14 cellular contexts compared by ENCODE assay signal in genomic region chr3:62184559-62184958, GRCh38.
DNase-seq lines count a peak whose midpoint lies in the region; ATAC-seq, FAIRE-seq and TF ChIP-seq lines count a peak whose summit lies in the region.
"Had no signal": no experiment of that assay in that cellular context is flagged by ENCODE, and none has a peak within 500 bp of the region (broad histone marks: within the 10 kb centered on the region; RNA-seq: fewer than 3 reads in every experiment).

No MANE protein-coding gene starts in this region.

- TF ChIP-seq POLR2A in suprapubic skin (IDR thresholded peaks at IDR 0.05) (no peak), uterus (IDR thresholded peaks at IDR 0.05) (no peak)

- H4K20me1 ChIP-seq in GM23338 (replicated peaks; ENCODE audit: insufficient read depth) (no peaks in the 10 kb centered on the region; the same call in 1 of the 2 replicates), Loucy (ENCODE audit: insufficient read depth, low read length, poor library complexity, severe bottlenecking) (no peaks in the 10 kb centered on the region)

- no peak for TF ChIP-seq EP300 in suprapubic skin (IDR thresholded peaks at IDR 0.05)

- H3K27me3 Mint-ChIP-seq in GM23338 (ENCODE audit: insufficient read depth, low read depth, poor library complexity) (peaks cover 5% of the 10 kb centered on the region), nephron progenitor cell (ENCODE audit: low read depth, poor library complexity) (no peaks in the 10 kb centered on the region)

- H2AFZ ChIP-seq in GM23338 (no peak overlapping the region), Loucy (ENCODE audit: low read length) (no peak overlapping the region)
- H2AFZ ChIP-seq: PC-9 had no signal

- H3K9me3 Mint-ChIP-seq in GM23338 (no peaks in the 10 kb centered on the region), nephron progenitor cell (no peaks in the 10 kb centered on the region)
- H3K9me3 Mint-ChIP-seq: CD8-positive, alpha-beta T cell; natural killer cell treated with Interleukin-12 subunit alpha and Interleukin-12 subunit beta and Interleukin-15 and Interleukin-18, amount 100 ng/mL, for 72 hours had no signal

- no peak overlapping the region for H3K27ac Mint-ChIP-seq in GM23338
- H3K27ac Mint-ChIP-seq in nephron progenitor cell: no peak overlapping the region
- H3K27ac Mint-ChIP-seq: CD8-positive, alpha-beta T cell; T-helper 17 cell had no signal

- H3K4me3 Mint-ChIP-seq in GM23338 (no peak overlapping the region), nephron progenitor cell (no peak overlapping the region)
- H3K4me3 Mint-ChIP-seq: CD8-positive, alpha-beta T cell; natural killer cell treated with Interleukin-12 subunit alpha and Interleukin-12 subunit beta and Interleukin-15 and Interleukin-18, amount 100 ng/mL, for 72 hours; T-helper 17 cell had no signal

- H3K27me3 ChIP-seq in GM23338 (ENCODE audit: insufficient read depth) (no peaks in the 10 kb centered on the region), Loucy (ENCODE audit: insufficient read depth, low read length, poor library complexity, severe bottlenecking) (no peaks in the 10 kb centered on the region), dorsolateral prefrontal cortex (no peaks in the 10 kb centered on the region), suprapubic skin (no peaks in the 10 kb centered on the region), uterus (no peaks in the 10 kb centered on the region)

- peaks cover 26% of the 10 kb centered on the region for H3K4me1 Mint-ChIP-seq in GM23338
- peaks cover 37% of the 10 kb centered on the region for H3K4me1 Mint-ChIP-seq in nephron progenitor cell

- WGBS in suprapubic skin: 70% methylated on average over 7 of the region's 7 CpGs

- no peaks in the 10 kb centered on the region for H3K36me3 ChIP-seq in GM23338 (ENCODE audit: insufficient read depth)
- no peaks in the 10 kb centered on the region for H3K36me3 ChIP-seq in Loucy (ENCODE audit: insufficient read depth, low read length)
- H3K36me3 ChIP-seq in suprapubic skin: no peaks in the 10 kb centered on the region
- no peaks in the 10 kb centered on the region for H3K36me3 ChIP-seq in uterus

- peak in 1 of 2 experiments; percentile 19; a peak in 1 of 4 replicates for TF ChIP-seq CTCF in GM23338 (conservative IDR thresholded peaks at IDR 0.05; ENCODE audit: low read depth in 2 of 2)
- 0 out of 2 replicates have a peak, but pooled peaks have one; percentile 18 for TF ChIP-seq CTCF in Loucy (conservative IDR thresholded peaks at IDR 0.05; ENCODE audit: low read length)
- TF ChIP-seq CTCF in dorsolateral prefrontal cortex (IDR thresholded peaks at IDR 0.05 in 54 of 56, conservative IDR thresholded peaks at IDR 0.05 in 2 of 56; ENCODE audit: low read depth in 1 of 56, partially characterized antibody in 56 of 56): no peak
- no peak for TF ChIP-seq CTCF in nephron progenitor cell (IDR thresholded peaks at IDR 0.05)
- TF ChIP-seq CTCF in suprapubic skin (IDR thresholded peaks at IDR 0.05): no peak
- no peak for TF ChIP-seq CTCF in uterus (IDR thresholded peaks at IDR 0.05)

- peaks cover 6% of the 10 kb centered on the region; the same call in 1 of the 2 replicates for H3F3A ChIP-seq in GM23338 (replicated peaks; ENCODE audit: low read depth)
- no peaks in the 10 kb centered on the region for H3F3A ChIP-seq in Loucy (ENCODE audit: low read depth)

- ATAC-seq in GM23338 (peak; percentile 10; the same call in 1 of the 3 replicates), HG03039 (IDR thresholded peaks at IDR 0.05; ENCODE audit: unreplicated experiment) (no peak)
- ATAC-seq: CD8-positive, alpha-beta T cell; T-helper 17 cell had no signal

- no peak overlapping the region for H3K9ac ChIP-seq in Loucy (ENCODE audit: low read depth, low read length, poor library complexity, severe bottlenecking)

- no peak overlapping the region for H3K4me3 ChIP-seq in GM23338
- no peak overlapping the region for H3K4me3 ChIP-seq in Loucy (ENCODE audit: low read length, poor library complexity, severe bottlenecking)
- H3K4me3 ChIP-seq in dorsolateral prefrontal cortex: no peak overlapping the region
- H3K4me3 ChIP-seq in suprapubic skin: no peak overlapping the region
- no peak overlapping the region for H3K4me3 ChIP-seq in uterus
- H3K4me3 ChIP-seq: PC-9, smooth muscle cell had no signal

- peaks cover 25% of the 10 kb centered on the region for H3K36me3 Mint-ChIP-seq in GM23338 (ENCODE audit: low read depth)
- peaks cover 42% of the 10 kb centered on the region for H3K36me3 Mint-ChIP-seq in nephron progenitor cell (ENCODE audit: low read depth)
- H3K36me3 Mint-ChIP-seq: CD8-positive, alpha-beta T cell; natural killer cell treated with Interleukin-12 subunit alpha and Interleukin-12 subunit beta and Interleukin-15 and Interleukin-18, amount 100 ng/mL, for 72 hours had no signal

- H3K9me3 ChIP-seq in Loucy (ENCODE audit: insufficient read depth, low read depth, low read length) (no peaks in the 10 kb centered on the region), suprapubic skin (no peaks in the 10 kb centered on the region), uterus (no peaks in the 10 kb centered on the region)

- H3K9me2 ChIP-seq in GM23338 (ENCODE audit: insufficient read depth) (no peaks in the 10 kb centered on the region), Loucy (replicated peaks; ENCODE audit: low read depth, low read length) (no peaks in the 10 kb centered on the region)

- FAIRE-seq in GM19239 (lab: Jason Lieb, UNC): no peak

- H3K4me1 ChIP-seq in GM23338 (ENCODE audit: insufficient read depth): peaks cover 14% of the 10 kb centered on the region; the same call in 1 of the 2 replicates
- H3K4me1 ChIP-seq in Loucy (ENCODE audit: insufficient read depth, low read length, poor library complexity, severe bottlenecking): no peaks in the 10 kb centered on the region
- H3K4me1 ChIP-seq in suprapubic skin: peaks cover 17% of the 10 kb centered on the region
- H3K4me1 ChIP-seq in uterus: no peaks in the 10 kb centered on the region

- H3K27ac ChIP-seq in GM23338 (ENCODE audit: low read depth) (no peak overlapping the region), dorsolateral prefrontal cortex (peak overlapping the region in 16 of 59 donors; percentile 2 to 45 (median 18)), suprapubic skin (no peak overlapping the region), uterus (no peak overlapping the region)
- H3K27ac ChIP-seq: PC-9 had no signal

- DNase-seq in GM23338 (ENCODE audit: low spot score): peak; percentile 35
- DNase-seq in dorsolateral prefrontal cortex: peak in 6 of 10 donors; percentile 30 to 63 (median 55)
- peak; percentile 14 for DNase-seq in nephron progenitor cell
- no peak for DNase-seq in suprapubic skin (ENCODE audit: low spot score in 2 of 2)
- DNase-seq in uterus: no peak
- DNase-seq in GM19239 (ENCODE audit: insufficient read length, low spot score): no peak
- DNase-seq: activated CD4-positive, alpha-beta T cell treated with anti-CD3 and anti-CD28 coated beads, Interleukin-2, amount 50 U/mL, for 48 hours; CD8-positive, alpha-beta T cell; PC-9; T-helper 17 cell had no signal

- no peaks in the 10 kb centered on the region for H3K79me2 ChIP-seq in GM23338 (replicated peaks; ENCODE audit: insufficient read depth)
- no peaks in the 10 kb centered on the region for H3K79me2 ChIP-seq in Loucy (ENCODE audit: insufficient read depth, low read length)

- no peak overlapping the region for H3K4me2 ChIP-seq in GM23338
- H3K4me2 ChIP-seq in Loucy (ENCODE audit: low read depth, low read length, poor library complexity, severe bottlenecking): no peak overlapping the region
- H3K4me2 ChIP-seq: PC-9, smooth muscle cell had no signal

- intact Hi-C loops in dorsolateral prefrontal cortex (cut with DNase I) (no loop called here), uterus (cut with DNase I; ENCODE audit: low total_unique reads) (loop anchor here (10.0 kb wide), 1 partner anchor 330 kb away; no protein-coding TSS in a partner anchor)

Comparison
In these comparisons a context has a peak if more than half of its experiments do, and no peak if none do; other contexts are left out.
1. DNase-seq: peak in GM23338 (single experiment), dorsolateral prefrontal cortex (6 of 10) and nephron progenitor cell (single experiment); none in suprapubic skin (0 of 2), uterus (0 of 2) and GM19239 (single experiment).